In genomic region chr16:52451971-52452421, GRCh38 we compare ENCODE assay signal across 29 cellular contexts.
"Had no signal": no experiment of that assay in that cellular context is flagged by ENCODE, and none has a peak within 500 bp of the region (broad histone marks: within the 10 kb centered on the region; RNA-seq: fewer than 3 reads in every experiment).

No MANE protein-coding gene starts in this region.

- H3K27me3 ChIP-seq: adrenal gland, ascending aorta, heart left ventricle, pancreas, suprapubic skin, tibial nerve had no signal

- H3K27ac ChIP-seq: adrenal gland, ascending aorta, heart left ventricle, pancreas, psoas muscle, suprapubic skin, tibial nerve, WERI-Rb-1 had no signal

- H3K4me1 ChIP-seq: adrenal gland, ascending aorta, heart left ventricle, pancreas, psoas muscle, suprapubic skin, tibial nerve had no signal

- H3K27me3 Mint-ChIP-seq: activated naive CD8-positive, alpha-beta T cell treated with anti-CD3 and anti-CD28 coated beads for 36 hours; brain; naive thymus-derived CD4-positive, alpha-beta T cell; stimulated activated naive B cell treated with anti-CD40 and anti-IgM and Interleukin-4, amounts not matched to agents 10 μg/mL and 1 μg/mL and 100 μg/mL, for 72 hours had no signal

- H3K9me3 ChIP-seq: adrenal gland, ascending aorta, pancreas, psoas muscle, suprapubic skin, tibial nerve had no signal

- H3K9me3 Mint-ChIP-seq: activated naive CD4-positive, alpha-beta T cell treated with anti-CD3 and anti-CD28 coated beads for 36 hours; stimulated activated naive B cell treated with anti-CD40 and anti-IgM and Interleukin-4, amounts not matched to agents 10 μg/mL and 1 μg/mL and 100 μg/mL, for 72 hours had no signal

- H3K27ac Mint-ChIP-seq: activated naive CD4-positive, alpha-beta T cell treated with anti-CD3 and anti-CD28 coated beads for 36 hours; activated naive CD8-positive, alpha-beta T cell treated with anti-CD3 and anti-CD28 coated beads for 36 hours; activated T-helper 1 cell treated with anti-CD3 and anti-CD28 coated beads, Interleukin-12 subunit alpha, Interleukin-12 subunit beta, Interleukin-2, Interleukin-4 antibody, amounts not matched to agents 30 ng/mL and 10 ng/mL and 1 ng/mL, durations not matched to agents 14 hours and 24 hours and 36 hours; naive thymus-derived CD4-positive, alpha-beta T cell; stimulated activated naive B cell treated with anti-CD40 and anti-IgM and Interleukin-4, amounts not matched to agents 10 μg/mL and 1 μg/mL and 100 μg/mL, for 72 hours; T-helper 1 cell treated with Interleukin-12 subunit alpha and Interleukin-12 subunit beta and Interleukin-4 antibody, amounts not matched to agents 30 μg/mL and 1 μg/mL, for 36 hours had no signal

- H3K4me1 Mint-ChIP-seq: activated naive CD8-positive, alpha-beta T cell treated with anti-CD3 and anti-CD28 coated beads for 36 hours; naive thymus-derived CD4-positive, alpha-beta T cell; stimulated activated naive B cell treated with anti-CD40 and anti-IgM and Interleukin-4, amounts not matched to agents 10 μg/mL and 1 μg/mL and 100 μg/mL, for 72 hours had no signal

- FAIRE-seq: endothelial cell of umbilical vein, pancreas, TTC549 had no signal

- H3K4me3 Mint-ChIP-seq: activated naive CD4-positive, alpha-beta T cell treated with anti-CD3 and anti-CD28 coated beads for 36 hours; activated naive CD8-positive, alpha-beta T cell treated with anti-CD3 and anti-CD28 coated beads for 36 hours; activated T-helper 1 cell treated with anti-CD3 and anti-CD28 coated beads, Interleukin-12 subunit alpha, Interleukin-12 subunit beta, Interleukin-2, Interleukin-4 antibody, amounts not matched to agents 30 ng/mL and 10 ng/mL and 1 ng/mL, durations not matched to agents 14 hours and 24 hours and 36 hours; brain; naive thymus-derived CD4-positive, alpha-beta T cell; neural crest cell; stimulated activated naive B cell treated with anti-CD40 and anti-IgM and Interleukin-4, amounts not matched to agents 10 μg/mL and 1 μg/mL and 100 μg/mL, for 72 hours; T-helper 1 cell treated with Interleukin-12 subunit alpha and Interleukin-12 subunit beta and Interleukin-4 antibody, amounts not matched to agents 30 μg/mL and 1 μg/mL, for 36 hours had no signal

- H3K4me3 ChIP-seq: adrenal gland, ascending aorta, heart left ventricle, pancreas, psoas muscle, suprapubic skin, tibial nerve had no signal

- H3K36me3 Mint-ChIP-seq: activated naive CD8-positive, alpha-beta T cell treated with anti-CD3 and anti-CD28 coated beads for 36 hours; naive thymus-derived CD4-positive, alpha-beta T cell; stimulated activated naive B cell treated with anti-CD40 and anti-IgM and Interleukin-4, amounts not matched to agents 10 μg/mL and 1 μg/mL and 100 μg/mL, for 72 hours had no signal

- H3K36me3 ChIP-seq: adrenal gland, ascending aorta, heart left ventricle, pancreas, suprapubic skin, tibial nerve, WERI-Rb-1 had no signal

- DNase-seq: activated CD4-positive, alpha-beta T cell treated with anti-CD3 and anti-CD28 coated beads for 48 hours; activated CD4-positive, alpha-beta T cell treated with anti-CD3 and anti-CD28 coated beads, Interleukin-2, amount 50 U/mL, for 48 hours; activated CD8-positive, alpha-beta memory T cell treated with anti-CD3 and anti-CD28 coated beads for 24 hours; activated effector memory CD4-positive, alpha-beta T cell treated with anti-CD3 and anti-CD28 coated beads, Interleukin-2, amount 50 U/mL, for 16 hours; activated naive CD4-positive, alpha-beta T cell treated with anti-CD3 and anti-CD28 coated beads for 36 hours; activated naive CD8-positive, alpha-beta T cell treated with anti-CD3 and anti-CD28 coated beads for 36 hours; adrenal gland; foreskin fibroblast; heart left ventricle; left ventricle myocardium superior; naive thymus-derived CD4-positive, alpha-beta T cell; nucleus accumbens; pancreas; psoas muscle; stimulated activated CD4-positive, alpha-beta T cell treated with anti-CD3 and anti-CD28 coated beads, Interleukin-15, amount 100 ng/mL, for 24 hours; stimulated activated CD4-positive, alpha-beta T cell treated with anti-CD3 and anti-CD28 coated beads, Interleukin-2, amount 100 ng/mL, for 24 hours; stimulated activated naive B cell treated with anti-CD40 and anti-IgM and Interleukin-4, amounts not matched to agents 10 μg/mL and 1 μg/mL and 100 μg/mL, for 72 hours; T-helper 9 cell; WERI-Rb-1 had no signal

- ATAC-seq: activated CD4-positive, CD25-positive, alpha-beta regulatory T cell treated with anti-CD3 and anti-CD28 coated beads, Interleukin-2, amount 50 U/mL, for 24 hours; heart left ventricle; left ventricle myocardium superior; naive thymus-derived CD4-positive, alpha-beta T cell; psoas muscle; stimulated activated naive B cell treated with anti-CD40 and anti-IgM and Interleukin-4, amounts not matched to agents 10 μg/mL and 1 μg/mL and 100 μg/mL, for 72 hours had no signal
